Comparison of ENCODE assay signal across 8 cellular contexts in genomic region chr16:87853411-87854052, GRCh38. TPM values are rescaled to one million over a fixed set of nuclear protein-coding genes. Genes with fewer than 3 reads are reported as not detected.
A peak's percentile ranks its signal among the peaks of the same experiment; 100 is the strongest.
DNase-seq lines count a peak whose midpoint lies in the region; ATAC-seq and TF ChIP-seq lines count a peak whose summit lies in the region.

No MANE protein-coding gene starts in this region.

- H3K9me3 Mint-ChIP-seq in neural progenitor cell, result no peaks in the 10 kb centered on the region

- peaks cover 33% of the 10 kb centered on the region for H3K4me1 Mint-ChIP-seq in neural progenitor cell

- H3K36me3 ChIP-seq in HUES48 (ENCODE audit: control insufficient read depth, insufficient read depth, low read length), result peaks cover 46% of the 10 kb centered on the region
- H3K36me3 ChIP-seq in neural progenitor cell, result no peaks in the 10 kb centered on the region
- H3K36me3 ChIP-seq in stomach smooth muscle (ENCODE audit: control insufficient read depth in 2 of 2, insufficient read depth in 2 of 2, low read length in 2 of 2), result peaks cover 3 to 15% of the 10 kb centered on the region in 2 donors

- DNase-seq in SIG-M5 (lab: John Stamatoyannopoulos, UW) (peak; percentile 40), activated gamma-delta T cell (lab: John Stamatoyannopoulos, UW) (peak; percentile 94), fibroblast of the aortic adventitia (ENCODE audit: low read depth) (peak; percentile 95), neural progenitor cell (ENCODE audit: low spot score) (peak; percentile 88)

- peak; percentile 66 for ATAC-seq in GM18511 (IDR thresholded peaks at IDR 0.05; ENCODE audit: unreplicated experiment)

- TF ChIP-seq CTCF in 22Rv1 (IDR thresholded peaks at IDR 0.05) (no peak), fibroblast of the aortic adventitia (IDR thresholded peaks at IDR 0.05; ENCODE audit: insufficient read depth, low read length) (no peak), neural progenitor cell (IDR thresholded peaks at IDR 0.05) (no peak)

- no peak overlapping the region for H3K4me3 Mint-ChIP-seq in neural progenitor cell

- H3K4me1 ChIP-seq in HUES48 (ENCODE audit: control insufficient read depth, insufficient read depth, low read length) (peaks cover 29% of the 10 kb centered on the region), neural progenitor cell (peaks cover 16% of the 10 kb centered on the region), stomach smooth muscle (ENCODE audit: control insufficient read depth, insufficient read depth, low read length) (peaks cover 69% of the 10 kb centered on the region)

- H3K9ac ChIP-seq in HUES48 (ENCODE audit: low read depth, low read length) (peak overlapping the region; percentile 68), neural progenitor cell (no peak overlapping the region), stomach smooth muscle (ENCODE audit: low read length in 2 of 2) (peak overlapping the region; percentile 29 to 66)

- no peaks in the 10 kb centered on the region for H4K20me1 ChIP-seq in neural progenitor cell (ENCODE audit: low read depth)

- H3K9me3 ChIP-seq in HUES48 (ENCODE audit: control insufficient read depth, insufficient read depth, low read length), result no peaks in the 10 kb centered on the region
- no peaks in the 10 kb centered on the region for H3K9me3 ChIP-seq in neural progenitor cell (ENCODE audit: low read depth)
- H3K9me3 ChIP-seq in stomach smooth muscle (ENCODE audit: control insufficient read depth in 2 of 2, low read length in 2 of 2), result no peaks in the 10 kb centered on the region

- H3K27ac ChIP-seq in 22Rv1 (peak overlapping the region; percentile 70), HUES48 (ENCODE audit: low read depth, low read length) (peak overlapping the region; percentile 82), neural progenitor cell (no peak overlapping the region), stomach smooth muscle (ENCODE audit: low read length) (peak overlapping the region; percentile 82)

- no peaks in the 10 kb centered on the region for H3K79me2 ChIP-seq in neural progenitor cell (ENCODE audit: low read depth)

- H3K36me3 Mint-ChIP-seq in neural progenitor cell, result peaks cover 3% of the 10 kb centered on the region

- peak overlapping the region; percentile 65 for H3K27ac Mint-ChIP-seq in neural progenitor cell

- H3K4me3 ChIP-seq in HUES48 (ENCODE audit: low read depth, low read length) (no peak overlapping the region), fibroblast of the aortic adventitia (ENCODE audit: low read depth, low read length) (peak overlapping the region; percentile 57), neural progenitor cell (no peak overlapping the region), stomach smooth muscle (ENCODE audit: low read length in 2 of 2) (peak overlapping the region; percentile 3 to 71)

- peaks cover 11% of the 10 kb centered on the region for H3F3A ChIP-seq in neural progenitor cell (ENCODE audit: low read depth)

- H2AFZ ChIP-seq in neural progenitor cell (replicated peaks), result no peak overlapping the region

- peak overlapping the region; percentile 43 for H3K4me2 ChIP-seq in neural progenitor cell

- H3K27me3 Mint-ChIP-seq in neural progenitor cell (ENCODE audit: insufficient read depth, low read depth), result peaks cover 3% of the 10 kb centered on the region

- H3K27me3 ChIP-seq in HUES48 (ENCODE audit: control insufficient read depth, insufficient read depth, low read length) (no peaks in the 10 kb centered on the region), neural progenitor cell (no peaks in the 10 kb centered on the region), stomach smooth muscle (ENCODE audit: control insufficient read depth in 1 of 2, insufficient read depth in 2 of 2, low read length in 2 of 2) (no peaks in the 10 kb centered on the region)

RNA-seq across cellular contexts. Expression of gene SLC7A5, which starts 15.8 kb away (rescaled TPM):
- total RNA-seq in fibroblast of the aortic adventitia (ENCODE audit: low replicate concordance) (3.7 and 42.8 TPM in 2 replicates), neural progenitor cell (ENCODE audit: low replicate concordance) (2.8 and 8.8 TPM in 2 replicates)

Comparison
In these comparisons a context has a peak if more than half of its experiments do, and no peak if none do; other contexts are left out.
1. H3K4me3 ChIP-seq: peak in fibroblast of the aortic adventitia (single experiment) and stomach smooth muscle (2 of 2); none in HUES48 (single experiment) and neural progenitor cell (single experiment).
2. DNase-seq: peak in every context shown above with its lines; median percentile 95 in fibroblast of the aortic adventitia; 94 in activated gamma-delta T cell; 88 in neural progenitor cell; 40 in SIG-M5.